8 cellular contexts compared by ENCODE assay signal in genomic region chr10:101818119-101818957, GRCh38. TPM values are rescaled to one million over a fixed set of nuclear protein-coding genes. Genes with fewer than 3 reads are reported as not detected.
DNase-seq lines count a peak whose midpoint lies in the region; TF ChIP-seq lines count a peak whose summit lies in the region.

OGA (minus strand) TSS chr10:101818444; CDS start chr10:101818022, 422 bp downstream.

- H3K4me1 ChIP-seq in ES-I3 (ENCODE audit: insufficient read depth, low read length) (peaks cover 4% of the 10 kb centered on the region; the same call in 1 of the 2 replicates), HAP-1 (peaks cover 8% of the 10 kb centered on the region), MM.1S (ENCODE audit: low read length) (peaks cover 17% of the 10 kb centered on the region)

- H3K27me3 ChIP-seq in HAP-1 (ENCODE audit: low read depth): no peaks in the 10 kb centered on the region
- no peaks in the 10 kb centered on the region for H3K27me3 ChIP-seq in MM.1S (replicated peaks; ENCODE audit: insufficient read depth, low read length)

- no peak for TF ChIP-seq CTCF in MM.1S (IDR thresholded peaks at IDR 0.05; ENCODE audit: low read length)
- no peak for TF ChIP-seq CTCF in fibroblast of the aortic adventitia (IDR thresholded peaks at IDR 0.05; ENCODE audit: insufficient read depth, low read length)
- no peak for TF ChIP-seq CTCF in nephron (IDR thresholded peaks at IDR 0.05; ENCODE audit: unreplicated experiment in 3 of 3)

- peak within 1 kb of the TSS; percentile 80 for H3K27ac ChIP-seq in MM.1S (ENCODE audit: low read length)

- peaks cover 11% of the 10 kb centered on the region for H3F3A ChIP-seq in MM.1S (ENCODE audit: insufficient read depth, low read length)

- H3K9me2 ChIP-seq in MM.1S (replicated peaks; ENCODE audit: insufficient read depth, low read length): no peaks in the 10 kb centered on the region

- in situ Hi-C loops in HAP-1 (cut with MboI; ENCODE audit: low sequenced_read_pairs): no loop called here

- no peaks in the 10 kb centered on the region for H3K27me3 Mint-ChIP-seq in nephron (ENCODE audit: low read depth)
- H3K27me3 Mint-ChIP-seq in stimulated activated naive CD8-positive, alpha-beta T cell treated with anti-CD3 and anti-CD28 coated beads, Interleukin-15, Interleukin-2, amounts not matched to agents 100 ng/mL and 50 ng/mL, for 24 hours: no peaks in the 10 kb centered on the region

- no peaks in the 10 kb centered on the region for H3K9me3 Mint-ChIP-seq in nephron
- no peaks in the 10 kb centered on the region for H3K9me3 Mint-ChIP-seq in stimulated activated naive CD8-positive, alpha-beta T cell treated with anti-CD3 and anti-CD28 coated beads, Interleukin-15, Interleukin-2, amounts not matched to agents 100 ng/mL and 50 ng/mL, for 24 hours

- H3K9me3 ChIP-seq in ES-I3 (ENCODE audit: control insufficient read depth, insufficient read depth, low read length): no peaks in the 10 kb centered on the region
- no peaks in the 10 kb centered on the region for H3K9me3 ChIP-seq in HAP-1
- no peaks in the 10 kb centered on the region for H3K9me3 ChIP-seq in MM.1S (replicated peaks; ENCODE audit: insufficient read depth, low read length)

- H3K79me2 ChIP-seq in MM.1S (ENCODE audit: low read length): peaks cover 64% of the 10 kb centered on the region

- H3K36me3 ChIP-seq in ES-I3 (ENCODE audit: insufficient read depth, low read length) (no peaks in the 10 kb centered on the region; the same call in 1 of the 2 replicates), HAP-1 (replicated peaks) (peaks cover 1% of the 10 kb centered on the region), MM.1S (replicated peaks; ENCODE audit: insufficient read depth, low read length) (no peaks in the 10 kb centered on the region; the same call in 1 of the 2 replicates)

- peak within 1 kb of the TSS; percentile 97 for H3K9ac ChIP-seq in ES-I3 (ENCODE audit: low read depth, low read length)
- H3K9ac ChIP-seq in MM.1S (ENCODE audit: low read length): peak within 1 kb of the TSS; percentile 96

- peaks cover 36% of the 10 kb centered on the region for H4K20me1 ChIP-seq in MM.1S (ENCODE audit: insufficient read depth, low read length)

- peaks cover 46% of the 10 kb centered on the region for H3K4me1 Mint-ChIP-seq in nephron
- H3K4me1 Mint-ChIP-seq in stimulated activated naive CD8-positive, alpha-beta T cell treated with anti-CD3 and anti-CD28 coated beads, Interleukin-15, Interleukin-2, amounts not matched to agents 100 ng/mL and 50 ng/mL, for 24 hours (ENCODE audit: low read depth): peaks cover 48% of the 10 kb centered on the region

- H3K27ac Mint-ChIP-seq in nephron: peak within 1 kb of the TSS; percentile 91 to 98 (median 98)
- peak within 1 kb of the TSS; percentile 98 for H3K27ac Mint-ChIP-seq in stimulated activated naive CD8-positive, alpha-beta T cell treated with anti-CD3 and anti-CD28 coated beads, Interleukin-15, Interleukin-2, amounts not matched to agents 100 ng/mL and 50 ng/mL, for 24 hours

- H2AFZ ChIP-seq in MM.1S (ENCODE audit: low read length): peak within 1 kb of the TSS; percentile 77

- peaks cover 7% of the 10 kb centered on the region for H3K36me3 Mint-ChIP-seq in nephron (ENCODE audit: low read depth)
- peaks cover 27% of the 10 kb centered on the region for H3K36me3 Mint-ChIP-seq in stimulated activated naive CD8-positive, alpha-beta T cell treated with anti-CD3 and anti-CD28 coated beads, Interleukin-15, Interleukin-2, amounts not matched to agents 100 ng/mL and 50 ng/mL, for 24 hours (ENCODE audit: low read depth)

- DNase-seq in HAP-1 (ENCODE audit: low spot score in 2 of 2) (peak; percentile 99), MM.1S (peak; percentile 99), SIG-M5 (lab: John Stamatoyannopoulos, UW) (peak; percentile 98), activated gamma-delta T cell (lab: John Stamatoyannopoulos, UW) (peak; percentile 93), fibroblast of the aortic adventitia (ENCODE audit: low read depth) (peak; percentile 100)

- H3K4me3 Mint-ChIP-seq in nephron: peak within 1 kb of the TSS; percentile 96 to 98 (median 97)
- peak within 1 kb of the TSS; percentile 90 for H3K4me3 Mint-ChIP-seq in stimulated activated naive CD8-positive, alpha-beta T cell treated with anti-CD3 and anti-CD28 coated beads, Interleukin-15, Interleukin-2, amounts not matched to agents 100 ng/mL and 50 ng/mL, for 24 hours

- H3K4me3 ChIP-seq in HAP-1 (peak within 1 kb of the TSS; percentile 74), MM.1S (ENCODE audit: low read length) (peak within 1 kb of the TSS; percentile 82), fibroblast of the aortic adventitia (ENCODE audit: low read depth, low read length) (peak within 1 kb of the TSS; percentile 98)

- peak within 1 kb of the TSS; percentile 92 for H3K4me2 ChIP-seq in MM.1S (ENCODE audit: low read depth, low read length)

RNA-seq across cellular contexts. Expression of gene OGA, which starts in this region (rescaled TPM):
- 93.7 and 165 TPM in 2 replicates for total RNA-seq in fibroblast of the aortic adventitia (ENCODE audit: low replicate concordance)

Comparison
In these comparisons a context has a peak if more than half of its experiments do, and no peak if none do; other contexts are left out.
1. Peak in every context shown above with its lines: DNase-seq, H3K4me3 ChIP-seq and H3K27ac ChIP-seq.